Comparison of ENCODE assay signal across 35 cellular contexts in genomic region chr6:6646384-6646783, GRCh38. TPM values are rescaled to one million over a fixed set of nuclear protein-coding genes. Genes with fewer than 3 reads are reported as not detected.
"Had no signal": no experiment of that assay in that cellular context is flagged by ENCODE, and none has a peak within 500 bp of the region (broad histone marks: within the 10 kb centered on the region; RNA-seq: fewer than 3 reads in every experiment).

No MANE protein-coding gene starts in this region.

- H3K36me3 Mint-ChIP-seq: activated naive CD4-positive, alpha-beta T cell treated with anti-CD3 and anti-CD28 coated beads, Interleukin-2, amount 50 U/mL, for 72 hours had no signal

- H3K4me3 Mint-ChIP-seq: activated B cell treated with CpG ODN at 0.5 μM for 24 hours; activated CD4-positive, alpha-beta memory T cell treated with anti-CD3 and anti-CD28 coated beads, Interleukin-2, amount 10 ng/mL, durations not matched to agents 7 days and 5 days; activated CD4-positive, alpha-beta T cell treated with anti-CD3 and anti-CD28 coated beads, Interleukin-2, amount 10 ng/mL, durations not matched to agents 7 days and 5 days; activated CD8-positive, alpha-beta memory T cell treated with anti-CD3 and anti-CD28 coated beads, Interleukin-2, amount 10 ng/mL, durations not matched to agents 7 days and 5 days; activated naive CD4-positive, alpha-beta T cell treated with anti-CD3 and anti-CD28 coated beads, Interleukin-2, amount 10 ng/mL, durations not matched to agents 7 days and 5 days; activated T-helper 17 cell treated with anti-CD3 and anti-CD28 coated beads, Interleukin-2, amount 50 U/mL, for 72 hours; effector memory CD8-positive, alpha-beta T cell; T-helper 17 cell; T-helper 2 cell treated with Interferon-gamma antibody and Interleukin-4, amounts not matched to agents 5 μg/mL and 100 μg/mL, for 36 hours had no signal

- DNase-seq: activated B cell treated with CpG ODN at 0.5 μM for 24 hours; activated CD4-positive, alpha-beta memory T cell treated with anti-CD3 and anti-CD28 coated beads, Interleukin-2, amount 10 ng/mL, durations not matched to agents 7 days and 5 days; activated CD4-positive, alpha-beta T cell treated with anti-CD3 and anti-CD28 coated beads for 4 hours; activated CD4-positive, alpha-beta T cell treated with anti-CD3 and anti-CD28 coated beads, Interleukin-2, amount 10 ng/mL, durations not matched to agents 7 days and 5 days; activated CD4-positive, alpha-beta T cell treated with anti-CD3 and anti-CD28 coated beads, Interleukin-2, amount 50 U/mL, for 4 hours; activated CD8-positive, alpha-beta memory T cell treated with anti-CD3 and anti-CD28 coated beads, Interleukin-2, amount 10 ng/mL, durations not matched to agents 7 days and 5 days; activated CD8-positive, alpha-beta memory T cell treated with anti-CD3 and anti-CD28 coated beads, Interleukin-2, amount 50 U/mL, for 4 hours; activated effector memory CD4-positive, alpha-beta T cell treated with Interleukin-2 at 50 U/mL for 16 hours; activated gamma-delta T cell treated with Interleukin-2 at 50 U/mL for 16 hours; activated naive CD4-positive, alpha-beta T cell treated with anti-CD3 and anti-CD28 coated beads, Interleukin-2, amount 10 ng/mL, durations not matched to agents 7 days and 5 days; activated T-cell treated with anti-CD3 and anti-CD28 coated beads, Interleukin-2, amount 50 U/mL, for 1 hour; adrenal gland; amygdala; aorta; body of pancreas; caudate nucleus; cortex of kidney; dermis blood vessel endothelial cell; effector CD4-positive, alpha-beta T cell; effector memory CD8-positive, alpha-beta T cell; erythroblast; foreskin keratinocyte; gastrocnemius medialis; glutamatergic neuron; heart left ventricle; T-helper 1 cell; T-helper 17 cell; T1000; WERI-Rb-1 had no signal

- H3K36me3 ChIP-seq: adrenal gland, esophagus muscularis mucosa, gastrocnemius medialis, heart left ventricle, WERI-Rb-1 had no signal

- H3K27ac ChIP-seq: adrenal gland, body of pancreas, esophagus muscularis mucosa, foreskin keratinocyte, gastrocnemius medialis, heart left ventricle, WERI-Rb-1 had no signal

- H3K27me3 Mint-ChIP-seq: activated B cell treated with CpG ODN at 0.5 μM for 24 hours; activated CD4-positive, alpha-beta memory T cell treated with anti-CD3 and anti-CD28 coated beads, Interleukin-2, amount 10 ng/mL, durations not matched to agents 7 days and 5 days; activated CD4-positive, alpha-beta T cell treated with anti-CD3 and anti-CD28 coated beads, Interleukin-2, amount 10 ng/mL, durations not matched to agents 7 days and 5 days; activated CD8-positive, alpha-beta memory T cell treated with anti-CD3 and anti-CD28 coated beads, Interleukin-2, amount 10 ng/mL, durations not matched to agents 7 days and 5 days; activated naive CD4-positive, alpha-beta T cell treated with anti-CD3 and anti-CD28 coated beads, Interleukin-2, amount 10 ng/mL, durations not matched to agents 7 days and 5 days; effector memory CD8-positive, alpha-beta T cell; T-helper 17 cell had no signal

- H3K27me3 ChIP-seq: adrenal gland, body of pancreas, esophagus muscularis mucosa, foreskin keratinocyte, gastrocnemius medialis, heart left ventricle had no signal

- H3K27ac Mint-ChIP-seq: activated CD4-positive, alpha-beta memory T cell treated with anti-CD3 and anti-CD28 coated beads, Interleukin-2, amount 10 ng/mL, durations not matched to agents 7 days and 5 days; activated CD4-positive, alpha-beta T cell treated with anti-CD3 and anti-CD28 coated beads, Interleukin-2, amount 10 ng/mL, durations not matched to agents 7 days and 5 days; activated CD8-positive, alpha-beta memory T cell treated with anti-CD3 and anti-CD28 coated beads, Interleukin-2, amount 10 ng/mL, durations not matched to agents 7 days and 5 days; activated naive CD4-positive, alpha-beta T cell treated with anti-CD3 and anti-CD28 coated beads, Interleukin-2, amount 10 ng/mL, durations not matched to agents 7 days and 5 days; activated naive CD4-positive, alpha-beta T cell treated with anti-CD3 and anti-CD28 coated beads, Interleukin-2, amount 50 U/mL, for 72 hours; activated T-helper 17 cell treated with anti-CD3 and anti-CD28 coated beads, Interleukin-2, amount 50 U/mL, for 72 hours; effector memory CD8-positive, alpha-beta T cell; T-helper 17 cell; T-helper 2 cell treated with Interferon-gamma antibody and Interleukin-4, amounts not matched to agents 5 μg/mL and 100 μg/mL, for 36 hours had no signal

- H3K4me1 Mint-ChIP-seq: activated B cell treated with CpG ODN at 0.5 μM for 24 hours, T-helper 17 cell had no signal

- FAIRE-seq: colon had no signal

- H3K4me3 ChIP-seq: adrenal gland, body of pancreas, esophagus muscularis mucosa, gastrocnemius medialis, heart left ventricle had no signal

- H3K4me1 ChIP-seq: adrenal gland, body of pancreas, esophagus muscularis mucosa, gastrocnemius medialis had no signal

- H3K9me3 Mint-ChIP-seq: activated B cell treated with CpG ODN at 0.5 μM for 24 hours; activated T-helper 17 cell treated with anti-CD3 and anti-CD28 coated beads, Interleukin-2, amount 50 U/mL, for 72 hours; effector memory CD8-positive, alpha-beta T cell; T-helper 2 cell treated with Interferon-gamma antibody and Interleukin-4, amounts not matched to agents 5 μg/mL and 100 μg/mL, for 36 hours had no signal

- ATAC-seq: activated CD8-positive, alpha-beta memory T cell treated with anti-CD3 and anti-CD28 coated beads, Interleukin-2, amount 10 ng/mL, durations not matched to agents 7 days and 5 days; activated T-helper 17 cell treated with anti-CD3 and anti-CD28 coated beads, Interleukin-2, amount 50 U/mL, for 72 hours; body of pancreas; effector memory CD8-positive, alpha-beta T cell; gastrocnemius medialis; T-helper 17 cell had no signal

- H3K9me3 ChIP-seq: adrenal gland, body of pancreas, esophagus muscularis mucosa, gastrocnemius medialis had no signal

RNA-seq across cellular contexts. Expression of gene LY86, which starts 57.9 kb away (rescaled TPM):
- total RNA-seq: activated T-helper 17 cell treated with anti-CD3 and anti-CD28 coated beads, Interleukin-2, amount 50 U/mL, for 72 hours; chondrocyte; dermis blood vessel endothelial cell; foreskin keratinocyte had no signal
- polyA plus RNA-seq: foreskin keratinocyte had no signal
